1 cellular context compared by ENCODE assay signal in the genomic region with DNA sequence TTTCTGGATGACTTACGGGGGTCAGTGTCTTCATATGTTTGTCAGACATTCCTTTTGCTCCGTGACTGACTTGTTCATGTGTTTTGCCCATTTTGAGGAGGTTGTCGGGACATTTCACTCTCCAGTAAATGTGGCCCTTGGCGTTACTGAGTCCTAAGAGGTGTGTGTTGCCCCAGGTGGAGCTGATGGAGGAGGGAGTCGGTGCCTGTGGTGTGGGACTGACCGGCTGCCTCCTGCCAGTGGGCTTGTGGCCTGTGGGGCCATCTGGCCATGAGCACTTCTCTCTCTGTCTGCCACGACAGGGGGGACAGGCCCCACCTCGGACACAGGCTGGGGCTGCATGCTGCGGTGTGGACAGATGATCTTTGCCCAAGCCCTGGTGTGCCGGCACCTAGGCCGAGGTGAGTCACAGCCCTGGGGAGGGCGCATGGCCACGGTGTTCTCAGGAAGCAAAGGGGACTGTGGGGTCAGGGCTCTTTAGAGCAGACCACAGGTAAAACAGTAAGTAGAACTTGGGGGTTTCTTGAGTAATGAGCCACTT.
TF ChIP-seq lines count a peak whose summit lies in the region.

No MANE protein-coding gene starts in this region.

TF ChIP-seq in HepG2, 621 proteins besides CTCF, POLR2A, EP300 and RAD21 (continued from another document and continues in another):
- TF ChIP-seq, protein P1, sequence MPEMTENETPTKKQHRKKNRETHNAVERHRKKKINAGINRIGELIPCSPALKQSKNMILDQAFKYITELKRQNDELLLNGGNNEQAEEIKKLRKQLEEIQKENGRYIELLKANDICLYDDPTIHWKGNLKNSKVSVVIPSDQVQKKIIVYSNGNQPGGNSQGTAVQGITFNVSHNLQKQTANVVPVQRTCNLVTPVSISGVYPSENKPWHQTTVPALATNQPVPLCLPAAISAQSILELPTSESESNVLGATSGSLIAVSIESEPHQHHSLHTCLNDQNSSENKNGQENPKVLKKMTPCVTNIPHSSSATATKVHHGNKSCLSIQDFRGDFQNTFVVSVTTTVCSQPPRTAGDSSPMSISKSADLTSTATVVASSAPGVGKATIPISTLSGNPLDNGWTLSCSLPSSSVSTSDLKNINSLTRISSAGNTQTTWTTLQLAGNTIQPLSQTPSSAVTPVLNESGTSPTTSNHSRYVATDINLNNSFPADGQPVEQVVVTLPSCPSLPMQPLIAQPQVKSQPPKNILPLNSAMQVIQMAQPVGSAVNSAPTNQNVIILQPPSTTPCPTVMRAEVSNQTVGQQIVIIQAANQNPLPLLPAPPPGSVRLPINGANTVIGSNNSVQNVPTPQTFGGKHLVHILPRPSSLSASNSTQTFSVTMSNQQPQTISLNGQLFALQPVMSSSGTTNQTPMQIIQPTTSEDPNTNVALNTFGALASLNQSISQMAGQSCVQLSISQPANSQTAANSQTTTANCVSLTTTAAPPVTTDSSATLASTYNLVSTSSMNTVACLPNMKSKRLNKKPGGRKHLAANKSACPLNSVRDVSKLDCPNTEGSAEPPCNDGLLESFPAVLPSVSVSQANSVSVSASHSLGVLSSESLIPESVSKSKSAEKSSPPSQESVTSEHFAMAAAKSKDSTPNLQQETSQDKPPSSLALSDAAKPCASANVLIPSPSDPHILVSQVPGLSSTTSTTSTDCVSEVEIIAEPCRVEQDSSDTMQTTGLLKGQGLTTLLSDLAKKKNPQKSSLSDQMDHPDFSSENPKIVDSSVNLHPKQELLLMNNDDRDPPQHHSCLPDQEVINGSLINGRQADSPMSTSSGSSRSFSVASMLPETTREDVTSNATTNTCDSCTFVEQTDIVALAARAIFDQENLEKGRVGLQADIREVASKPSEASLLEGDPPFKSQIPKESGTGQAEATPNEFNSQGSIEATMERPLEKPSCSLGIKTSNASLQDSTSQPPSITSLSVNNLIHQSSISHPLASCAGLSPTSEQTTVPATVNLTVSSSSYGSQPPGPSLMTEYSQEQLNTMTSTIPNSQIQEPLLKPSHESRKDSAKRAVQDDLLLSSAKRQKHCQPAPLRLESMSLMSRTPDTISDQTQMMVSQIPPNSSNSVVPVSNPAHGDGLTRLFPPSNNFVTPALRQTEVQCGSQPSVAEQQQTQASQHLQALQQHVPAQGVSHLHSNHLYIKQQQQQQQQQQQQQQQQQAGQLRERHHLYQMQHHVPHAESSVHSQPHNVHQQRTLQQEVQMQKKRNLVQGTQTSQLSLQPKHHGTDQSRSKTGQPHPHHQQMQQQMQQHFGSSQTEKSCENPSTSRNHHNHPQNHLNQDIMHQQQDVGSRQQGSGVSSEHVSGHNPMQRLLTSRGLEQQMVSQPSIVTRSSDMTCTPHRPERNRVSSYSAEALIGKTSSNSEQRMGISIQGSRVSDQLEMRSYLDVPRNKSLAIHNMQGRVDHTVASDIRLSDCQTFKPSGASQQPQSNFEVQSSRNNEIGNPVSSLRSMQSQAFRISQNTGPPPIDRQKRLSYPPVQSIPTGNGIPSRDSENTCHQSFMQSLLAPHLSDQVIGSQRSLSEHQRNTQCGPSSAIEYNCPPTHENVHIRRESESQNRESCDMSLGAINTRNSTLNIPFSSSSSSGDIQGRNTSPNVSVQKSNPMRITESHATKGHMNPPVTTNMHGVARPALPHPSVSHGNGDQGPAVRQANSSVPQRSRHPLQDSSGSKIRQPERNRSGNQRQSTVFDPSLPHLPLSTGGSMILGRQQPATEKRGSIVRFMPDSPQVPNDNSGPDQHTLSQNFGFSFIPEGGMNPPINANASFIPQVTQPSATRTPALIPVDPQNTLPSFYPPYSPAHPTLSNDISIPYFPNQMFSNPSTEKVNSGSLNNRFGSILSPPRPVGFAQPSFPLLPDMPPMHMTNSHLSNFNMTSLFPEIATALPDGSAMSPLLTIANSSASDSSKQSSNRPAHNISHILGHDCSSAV (CRISPR knock-in tag; IDR thresholded peaks at IDR 0.05; ENCODE audit: borderline replicate concordance): no peak
- peak; percentile 92 for TF ChIP-seq MXD4 (CRISPR knock-in tag; IDR thresholded peaks at IDR 0.05)
- no peak for TF ChIP-seq MAFG (CRISPR knock-in tag; IDR thresholded peaks at IDR 0.05)
- TF ChIP-seq NKX3-1 (CRISPR knock-in tag; IDR thresholded peaks at IDR 0.05): no peak
- TF ChIP-seq HMG20B (CRISPR knock-in tag; conservative IDR thresholded peaks at IDR 0.05): no peak
- TF ChIP-seq PITX1 (CRISPR knock-in tag; IDR thresholded peaks at IDR 0.05): peak; percentile 87
- TF ChIP-seq ZBTB42 (CRISPR knock-in tag; IDR thresholded peaks at IDR 0.05): no peak
- TF ChIP-seq HOXA3 (CRISPR knock-in tag; IDR thresholded peaks at IDR 0.05): peak; percentile 93
- TF ChIP-seq, protein P2, sequence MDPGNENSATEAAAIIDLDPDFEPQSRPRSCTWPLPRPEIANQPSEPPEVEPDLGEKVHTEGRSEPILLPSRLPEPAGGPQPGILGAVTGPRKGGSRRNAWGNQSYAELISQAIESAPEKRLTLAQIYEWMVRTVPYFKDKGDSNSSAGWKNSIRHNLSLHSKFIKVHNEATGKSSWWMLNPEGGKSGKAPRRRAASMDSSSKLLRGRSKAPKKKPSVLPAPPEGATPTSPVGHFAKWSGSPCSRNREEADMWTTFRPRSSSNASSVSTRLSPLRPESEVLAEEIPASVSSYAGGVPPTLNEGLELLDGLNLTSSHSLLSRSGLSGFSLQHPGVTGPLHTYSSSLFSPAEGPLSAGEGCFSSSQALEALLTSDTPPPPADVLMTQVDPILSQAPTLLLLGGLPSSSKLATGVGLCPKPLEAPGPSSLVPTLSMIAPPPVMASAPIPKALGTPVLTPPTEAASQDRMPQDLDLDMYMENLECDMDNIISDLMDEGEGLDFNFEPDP (CRISPR knock-in tag; conservative IDR thresholded peaks at IDR 0.05): no peak
- no peak for TF ChIP-seq HIVEP1 (CRISPR knock-in tag; IDR thresholded peaks at IDR 0.05)
- no peak for TF ChIP-seq AGO2 (optimal IDR thresholded peaks at IDR 0.05; ENCODE audit: low read depth, low read length)
- TF ChIP-seq, protein P3, sequence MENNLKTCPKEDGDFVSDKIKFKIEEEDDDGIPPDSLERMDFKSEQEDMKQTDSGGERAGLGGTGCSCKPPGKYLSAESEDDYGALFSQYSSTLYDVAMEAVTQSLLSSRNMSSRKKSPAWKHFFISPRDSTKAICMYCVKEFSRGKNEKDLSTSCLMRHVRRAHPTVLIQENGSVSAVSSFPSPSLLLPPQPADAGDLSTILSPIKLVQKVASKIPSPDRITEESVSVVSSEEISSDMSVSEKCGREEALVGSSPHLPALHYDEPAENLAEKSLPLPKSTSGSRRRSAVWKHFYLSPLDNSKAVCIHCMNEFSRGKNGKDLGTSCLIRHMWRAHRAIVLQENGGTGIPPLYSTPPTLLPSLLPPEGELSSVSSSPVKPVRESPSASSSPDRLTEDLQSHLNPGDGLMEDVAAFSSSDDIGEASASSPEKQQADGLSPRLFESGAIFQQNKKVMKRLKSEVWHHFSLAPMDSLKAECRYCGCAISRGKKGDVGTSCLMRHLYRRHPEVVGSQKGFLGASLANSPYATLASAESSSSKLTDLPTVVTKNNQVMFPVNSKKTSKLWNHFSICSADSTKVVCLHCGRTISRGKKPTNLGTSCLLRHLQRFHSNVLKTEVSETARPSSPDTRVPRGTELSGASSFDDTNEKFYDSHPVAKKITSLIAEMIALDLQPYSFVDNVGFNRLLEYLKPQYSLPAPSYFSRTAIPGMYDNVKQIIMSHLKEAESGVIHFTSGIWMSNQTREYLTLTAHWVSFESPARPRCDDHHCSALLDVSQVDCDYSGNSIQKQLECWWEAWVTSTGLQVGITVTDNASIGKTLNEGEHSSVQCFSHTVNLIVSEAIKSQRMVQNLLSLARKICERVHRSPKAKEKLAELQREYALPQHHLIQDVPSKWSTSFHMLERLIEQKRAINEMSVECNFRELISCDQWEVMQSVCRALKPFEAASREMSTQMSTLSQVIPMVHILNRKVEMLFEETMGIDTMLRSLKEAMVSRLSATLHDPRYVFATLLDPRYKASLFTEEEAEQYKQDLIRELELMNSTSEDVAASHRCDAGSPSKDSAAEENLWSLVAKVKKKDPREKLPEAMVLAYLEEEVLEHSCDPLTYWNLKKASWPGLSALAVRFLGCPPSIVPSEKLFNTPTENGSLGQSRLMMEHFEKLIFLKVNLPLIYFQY (CRISPR knock-in tag; IDR thresholded peaks at IDR 0.05; ENCODE audit: borderline replicate concordance): no peak
- TF ChIP-seq, protein P4, sequence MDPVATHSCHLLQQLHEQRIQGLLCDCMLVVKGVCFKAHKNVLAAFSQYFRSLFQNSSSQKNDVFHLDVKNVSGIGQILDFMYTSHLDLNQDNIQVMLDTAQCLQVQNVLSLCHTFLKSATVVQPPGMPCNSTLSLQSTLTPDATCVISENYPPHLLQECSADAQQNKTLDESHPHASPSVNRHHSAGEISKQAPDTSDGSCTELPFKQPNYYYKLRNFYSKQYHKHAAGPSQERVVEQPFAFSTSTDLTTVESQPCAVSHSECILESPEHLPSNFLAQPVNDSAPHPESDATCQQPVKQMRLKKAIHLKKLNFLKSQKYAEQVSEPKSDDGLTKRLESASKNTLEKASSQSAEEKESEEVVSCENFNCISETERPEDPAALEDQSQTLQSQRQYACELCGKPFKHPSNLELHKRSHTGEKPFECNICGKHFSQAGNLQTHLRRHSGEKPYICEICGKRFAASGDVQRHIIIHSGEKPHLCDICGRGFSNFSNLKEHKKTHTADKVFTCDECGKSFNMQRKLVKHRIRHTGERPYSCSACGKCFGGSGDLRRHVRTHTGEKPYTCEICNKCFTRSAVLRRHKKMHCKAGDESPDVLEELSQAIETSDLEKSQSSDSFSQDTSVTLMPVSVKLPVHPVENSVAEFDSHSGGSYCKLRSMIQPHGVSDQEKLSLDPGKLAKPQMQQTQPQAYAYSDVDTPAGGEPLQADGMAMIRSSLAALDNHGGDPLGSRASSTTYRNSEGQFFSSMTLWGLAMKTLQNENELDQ (CRISPR knock-in tag; IDR thresholded peaks at IDR 0.05; ENCODE audit: borderline replicate concordance): no peak
- peak; percentile 82 for TF ChIP-seq ZNF331 (CRISPR knock-in tag; IDR thresholded peaks at IDR 0.05)
- peak; percentile 91; the same call in 1 of the 2 replicates for TF ChIP-seq ZNF788 (CRISPR knock-in tag; IDR thresholded peaks at IDR 0.05; ENCODE audit: borderline replicate concordance)
- peak; percentile 72; the same call in 1 of the 2 replicates for TF ChIP-seq KAT8 (CRISPR knock-in tag; IDR thresholded peaks at IDR 0.05)
- TF ChIP-seq YEATS4 (CRISPR knock-in tag; IDR thresholded peaks at IDR 0.05; ENCODE audit: borderline replicate concordance): peak; percentile 87; the same call in 1 of the 2 replicates
- TF ChIP-seq ZMAT3 (CRISPR knock-in tag; conservative IDR thresholded peaks at IDR 0.05): peak; percentile 68; the same call in 1 of the 2 replicates
- TF ChIP-seq ZFYVE20 (CRISPR knock-in tag; IDR thresholded peaks at IDR 0.05; ENCODE audit: borderline replicate concordance, low read depth): no peak
- no peak for TF ChIP-seq ZNF251 (CRISPR knock-in tag; IDR thresholded peaks at IDR 0.05)
- no peak for TF ChIP-seq MAF1 (CRISPR knock-in tag; IDR thresholded peaks at IDR 0.05; ENCODE audit: borderline replicate concordance)
- TF ChIP-seq, protein P5, sequence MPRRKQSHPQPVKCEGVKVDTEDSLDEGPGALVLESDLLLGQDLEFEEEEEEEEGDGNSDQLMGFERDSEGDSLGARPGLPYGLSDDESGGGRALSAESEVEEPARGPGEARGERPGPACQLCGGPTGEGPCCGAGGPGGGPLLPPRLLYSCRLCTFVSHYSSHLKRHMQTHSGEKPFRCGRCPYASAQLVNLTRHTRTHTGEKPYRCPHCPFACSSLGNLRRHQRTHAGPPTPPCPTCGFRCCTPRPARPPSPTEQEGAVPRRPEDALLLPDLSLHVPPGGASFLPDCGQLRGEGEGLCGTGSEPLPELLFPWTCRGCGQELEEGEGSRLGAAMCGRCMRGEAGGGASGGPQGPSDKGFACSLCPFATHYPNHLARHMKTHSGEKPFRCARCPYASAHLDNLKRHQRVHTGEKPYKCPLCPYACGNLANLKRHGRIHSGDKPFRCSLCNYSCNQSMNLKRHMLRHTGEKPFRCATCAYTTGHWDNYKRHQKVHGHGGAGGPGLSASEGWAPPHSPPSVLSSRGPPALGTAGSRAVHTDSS (CRISPR knock-in tag; conservative IDR thresholded peaks at IDR 0.05): no peak
- TF ChIP-seq ZNF430 (CRISPR knock-in tag; IDR thresholded peaks at IDR 0.05): peak; percentile 74; the same call in 1 of the 2 replicates
- no peak for TF ChIP-seq ZNF3 (CRISPR knock-in tag; IDR thresholded peaks at IDR 0.05)
- TF ChIP-seq RCOR2 (CRISPR knock-in tag; IDR thresholded peaks at IDR 0.05): peak; percentile 22; the same call in 1 of the 2 replicates
- TF ChIP-seq, protein P6, sequence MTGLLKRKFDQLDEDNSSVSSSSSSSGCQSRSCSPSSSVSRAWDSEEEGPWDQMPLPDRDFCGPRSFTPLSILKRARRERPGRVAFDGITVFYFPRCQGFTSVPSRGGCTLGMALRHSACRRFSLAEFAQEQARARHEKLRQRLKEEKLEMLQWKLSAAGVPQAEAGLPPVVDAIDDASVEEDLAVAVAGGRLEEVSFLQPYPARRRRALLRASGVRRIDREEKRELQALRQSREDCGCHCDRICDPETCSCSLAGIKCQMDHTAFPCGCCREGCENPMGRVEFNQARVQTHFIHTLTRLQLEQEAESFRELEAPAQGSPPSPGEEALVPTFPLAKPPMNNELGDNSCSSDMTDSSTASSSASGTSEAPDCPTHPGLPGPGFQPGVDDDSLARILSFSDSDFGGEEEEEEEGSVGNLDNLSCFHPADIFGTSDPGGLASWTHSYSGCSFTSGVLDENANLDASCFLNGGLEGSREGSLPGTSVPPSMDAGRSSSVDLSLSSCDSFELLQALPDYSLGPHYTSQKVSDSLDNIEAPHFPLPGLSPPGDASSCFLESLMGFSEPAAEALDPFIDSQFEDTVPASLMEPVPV (CRISPR knock-in tag; IDR thresholded peaks at IDR 0.05): peak; percentile 43; the same call in 1 of the 2 replicates
- TF ChIP-seq SP1 (IDR thresholded peaks at IDR 0.05): no peak
- no peak for TF ChIP-seq SP1 (CRISPR knock-in tag; IDR thresholded peaks at IDR 0.05)
